9 cellular contexts compared by ENCODE assay signal in genomic region chr9:27548055-27548741, GRCh38. TPM values are rescaled to one million over a fixed set of nuclear protein-coding genes. Genes with fewer than 3 reads are reported as not detected.
DNase-seq lines count a peak whose midpoint lies in the region; ATAC-seq and TF ChIP-seq lines count a peak whose summit lies in the region.
"Had no signal": no experiment of that assay in that cellular context is flagged by ENCODE, and none has a peak within 500 bp of the region (broad histone marks: within the 10 kb centered on the region; RNA-seq: fewer than 3 reads in every experiment).

No MANE protein-coding gene starts in this region.

- H3K9me2 ChIP-seq in Karpas-422 (replicated peaks; ENCODE audit: insufficient read depth, low read length) = no peaks in the 10 kb centered on the region

- H3K27ac ChIP-seq in Karpas-422 (ENCODE audit: low read length) = no peak overlapping the region
- peak overlapping the region; percentile 37 for H3K27ac ChIP-seq in vagina
- H3K27ac ChIP-seq: SJSA1 had no signal

- H3K4me1 ChIP-seq in Karpas-422 (ENCODE audit: low read length) (no peaks in the 10 kb centered on the region), vagina (no peaks in the 10 kb centered on the region)
- H3K4me1 ChIP-seq: SJSA1 had no signal

- TF ChIP-seq CTCF in GM10248 (IDR thresholded peaks at IDR 0.05; ENCODE audit: control extremely low read depth, extremely low read depth, low read depth, missing control alignments) (peak; percentile 31), astrocyte of the spinal cord (IDR thresholded peaks at IDR 0.05; ENCODE audit: low read depth, low read length) (peak; percentile 49), vagina (IDR thresholded peaks at IDR 0.05) (peak in 2 of 3 experiments; percentile 43 to 54)

- DNase-seq in GM10248 (ENCODE audit: extremely low spot score) (no peak), Karpas-422 (peak; percentile 55), astrocyte of the spinal cord (ENCODE audit: low read depth, low spot score) (peak; percentile 58), kidney tubule cell (ENCODE audit: low spot score) (peak; percentile 48), vagina (ENCODE audit: extremely low spot score in 2 of 2) (no peak)

- H2AFZ ChIP-seq in Karpas-422 (ENCODE audit: low read length) = no peak overlapping the region

- in situ Hi-C loops in astrocyte of the spinal cord (cut with HindIII; ENCODE audit: low sequenced_read_pairs) = no loop called here

- no peak overlapping the region for H3K4me2 ChIP-seq in Karpas-422 (ENCODE audit: low read depth, low read length, poor library complexity, severe bottlenecking)

- H3K36me3 ChIP-seq in Karpas-422 (ENCODE audit: insufficient read depth, low read length) = peaks cover 16% of the 10 kb centered on the region
- H3K36me3 ChIP-seq in vagina = peaks cover 0 to 10% of the 10 kb centered on the region in 2 donors
- H3K36me3 ChIP-seq: SJSA1 had no signal

- CTCF ChIA-PET in GM10248 (lab: Yijun Ruan, JAX) = interaction anchor here (1.6 to 4.8 kb wide), 7 partner anchors 11 to 216 kb away, joined by 4 to 41 read pairs (median 11); partner anchors contain the start of gene MOB3B

- POLR2A ChIA-PET in GM10248 (lab: Yijun Ruan, JAX) = no interaction called here

- TF ChIP-seq POLR2A in vagina (IDR thresholded peaks at IDR 0.05) = no peak

- no peaks in the 10 kb centered on the region for H3K9me3 ChIP-seq in Karpas-422 (ENCODE audit: low read length)
- H3K9me3 ChIP-seq in vagina = no peaks in the 10 kb centered on the region
- H3K9me3 ChIP-seq: SJSA1 had no signal

- H3K79me2 ChIP-seq in Karpas-422 (ENCODE audit: low read length) = no peaks in the 10 kb centered on the region

- no peak overlapping the region for H3K4me3 ChIP-seq in Karpas-422 (ENCODE audit: low read length)
- no peak overlapping the region for H3K4me3 ChIP-seq in astrocyte of the spinal cord (ENCODE audit: low read depth, low read length)
- H3K4me3 ChIP-seq in vagina = no peak overlapping the region
- H3K4me3 ChIP-seq: SJSA1 had no signal

- intact Hi-C loops in vagina (cut with DNase I) = no loop called here

- no peaks in the 10 kb centered on the region for H4K20me1 ChIP-seq in Karpas-422 (ENCODE audit: insufficient read depth, low read depth, low read length)

- ATAC-seq in GM19023 (IDR thresholded peaks at IDR 0.05; ENCODE audit: unreplicated experiment) = no peak
- ATAC-seq in HG03469 (IDR thresholded peaks at IDR 0.05; ENCODE audit: unreplicated experiment) = no peak
- ATAC-seq in GM19035 (IDR thresholded peaks at IDR 0.05; ENCODE audit: unreplicated experiment) = no peak

- no peaks in the 10 kb centered on the region for H3K27me3 ChIP-seq in Karpas-422 (ENCODE audit: low read length)
- no peaks in the 10 kb centered on the region for H3K27me3 ChIP-seq in vagina
- H3K27me3 ChIP-seq: SJSA1 had no signal

- no peak overlapping the region for H3K9ac ChIP-seq in Karpas-422 (ENCODE audit: low read length)

RNA-seq across cellular contexts. Expression of gene MOB3B, which starts 18.6 kb away (rescaled TPM):
- 0.25 and 0.45 TPM in 2 replicates for total RNA-seq in Karpas-422 (2014; rRNA removed; shearing (Covaris generic); ENCODE audit: low replicate concordance)
- total RNA-seq in vagina = 11.0 TPM
- total RNA-seq: SJSA1 had no signal

RNA-seq across cellular contexts. Expression of gene IFNK, which starts 24.1 kb away (rescaled TPM):
- not detected in 2 replicates for total RNA-seq in Karpas-422 (2014; rRNA removed; shearing (Covaris generic); ENCODE audit: low replicate concordance)
- not detected for total RNA-seq in vagina
- total RNA-seq: SJSA1 had no signal

RNA-seq across cellular contexts. Expression of gene C9orf72, which starts 25.1 kb away (rescaled TPM):
- 14.0 and 40.6 TPM in 2 replicates for total RNA-seq in Karpas-422 (2014; rRNA removed; shearing (Covaris generic); ENCODE audit: low replicate concordance)
- total RNA-seq in vagina = 18.7 TPM

Comparison
In these comparisons a context has a peak if more than half of its experiments do, and no peak if none do; other contexts are left out.
1. DNase-seq: peak in Karpas-422 (single experiment), astrocyte of the spinal cord (single experiment) and kidney tubule cell (single experiment); none in GM10248 (single experiment) and vagina (0 of 2).
2. Peak in every context shown above with its lines, with median percentiles within 50 percentile points of each other: CTCF ChIP-seq.